In genomic region chr2:233361298-233361697, GRCh38 we compare ENCODE assay signal across 22 cellular contexts. TPM values are rescaled to one million over a fixed set of nuclear protein-coding genes. Genes with fewer than 3 reads are reported as not detected.
DNase-seq lines count a peak whose midpoint lies in the region; ATAC-seq and TF ChIP-seq lines count a peak whose summit lies in the region.
"Had no signal": no experiment of that assay in that cellular context is flagged by ENCODE, and none has a peak within 500 bp of the region (broad histone marks: within the 10 kb centered on the region; RNA-seq: fewer than 3 reads in every experiment).

No MANE protein-coding gene starts in this region.

- peaks cover 6% of the 10 kb centered on the region; the same call in 1 of the 2 replicates for H4K20me1 ChIP-seq in DOHH2 (ENCODE audit: control insufficient read depth, insufficient read depth, low read depth, low read length)

- no peak for TF ChIP-seq CTCF in DOHH2 (IDR thresholded peaks at IDR 0.05; ENCODE audit: low read depth, low read length, poor library complexity, severe bottlenecking)

- no peak overlapping the region for H3K27ac ChIP-seq in DOHH2 (ENCODE audit: low read depth, low read length)
- H3K27ac ChIP-seq in SK-N-MC = peak overlapping the region; percentile 74
- peak overlapping the region; percentile 4 for H3K27ac ChIP-seq in skeletal muscle tissue (ENCODE audit: low read depth, low read length)
- H3K27ac ChIP-seq: GM23248, thyroid gland had no signal

- H3K36me3 ChIP-seq in DOHH2 (ENCODE audit: control insufficient read depth, low read length) (peaks cover 50% of the 10 kb centered on the region), SK-N-MC (ENCODE audit: insufficient read depth, low read length) (peaks cover 77% of the 10 kb centered on the region), skeletal muscle tissue (ENCODE audit: control insufficient read depth in 3 of 3, insufficient read depth in 3 of 3, low read length in 3 of 3) (peaks cover 0 to 2% (median 0%) of the 10 kb centered on the region in 3 donors)
- H3K36me3 ChIP-seq: thyroid gland had no signal

- H3K27me3 ChIP-seq in DOHH2 (ENCODE audit: control insufficient read depth, low read length) (no peaks in the 10 kb centered on the region), skeletal muscle tissue (ENCODE audit: control insufficient read depth in 3 of 3, insufficient read depth in 3 of 3, low read length in 3 of 3) (no peaks in the 10 kb centered on the region)
- H3K27me3 ChIP-seq: thyroid gland had no signal

- peaks cover 98% of the 10 kb centered on the region for H3K4me1 ChIP-seq in DOHH2 (ENCODE audit: control insufficient read depth, low read length)
- peaks cover 6 to 7% (median 7%) of the 10 kb centered on the region in 3 donors for H3K4me1 ChIP-seq in skeletal muscle tissue (ENCODE audit: control insufficient read depth in 3 of 3, insufficient read depth in 3 of 3, low read length in 3 of 3)

- H3K4me2 ChIP-seq in DOHH2 (ENCODE audit: low read length) = peak overlapping the region; percentile 81; the same call in 1 of the 2 replicates

- peaks cover 26% of the 10 kb centered on the region for H3F3A ChIP-seq in DOHH2 (ENCODE audit: control insufficient read depth, insufficient read depth)

- DNase-seq in SK-N-MC (ENCODE audit: low read depth, low spot score) (no peak), islet precursor cell (peak; percentile 83)
- DNase-seq: activated CD8-positive, alpha-beta T cell treated with anti-CD3 and anti-CD28 coated beads, Interleukin-2, amount 10 ng/mL, durations not matched to agents 7 days and 5 days; AML-193; Calu3; dermis blood vessel endothelial cell; GM23248; mucosa of descending colon; NCI-H2107; NCI-H524; thyroid gland had no signal

- H3K79me2 ChIP-seq in DOHH2 (ENCODE audit: control insufficient read depth, low read length) = peaks cover 86% of the 10 kb centered on the region

- H3K9me3 ChIP-seq in DOHH2 (ENCODE audit: control insufficient read depth, insufficient read depth, low read length) (no peaks in the 10 kb centered on the region), SK-N-MC (ENCODE audit: low read depth, low read length) (no peaks in the 10 kb centered on the region), skeletal muscle tissue (ENCODE audit: control insufficient read depth in 3 of 3, low read length in 3 of 3) (no peaks in the 10 kb centered on the region)
- H3K9me3 ChIP-seq: mucosa of descending colon, thyroid gland had no signal

- H3K9me2 ChIP-seq in DOHH2 (replicated peaks; ENCODE audit: control insufficient read depth, low read length) = no peaks in the 10 kb centered on the region

- ATAC-seq in GM21619 (IDR thresholded peaks at IDR 0.05; ENCODE audit: unreplicated experiment) = no peak
- no peak for ATAC-seq in GM18861 (IDR thresholded peaks at IDR 0.05; ENCODE audit: unreplicated experiment)
- no peak for ATAC-seq in HG02610 (IDR thresholded peaks at IDR 0.05; ENCODE audit: unreplicated experiment)
- ATAC-seq: activated CD8-positive, alpha-beta T cell treated with anti-CD3 and anti-CD28 coated beads, Interleukin-2, amount 10 ng/mL, durations not matched to agents 7 days and 5 days; mucosa of descending colon had no signal

- H3K4me3 ChIP-seq in DOHH2 (ENCODE audit: low read length) (no peak overlapping the region), SK-N-MC (no peak overlapping the region), skeletal muscle tissue (ENCODE audit: low read length in 3 of 3) (no peak overlapping the region)
- H3K4me3 ChIP-seq: GM23248, mucosa of descending colon, thyroid gland had no signal

- H3K9ac ChIP-seq in SK-N-MC (ENCODE audit: insufficient read length) (no peak overlapping the region), skeletal muscle tissue (ENCODE audit: low read depth in 1 of 3, low read length in 3 of 3) (no peak overlapping the region)
- H3K9ac ChIP-seq: GM23248 had no signal

RNA-seq across cellular contexts. Expression of gene DGKD, which starts 7.0 kb away (rescaled TPM):
- 17.2 TPM for total RNA-seq in skeletal muscle tissue

RNA-seq across cellular contexts. Expression of gene SAG, which starts 53.7 kb away (rescaled TPM):
- total RNA-seq in skeletal muscle tissue = not detected
- total RNA-seq: Calu3, dermis blood vessel endothelial cell, epithelial cell of proximal tubule, GM23248, HT1080, LHCN-M2, osteoblast, right cardiac atrium, WTC11 had no signal
